Comparison of ENCODE assay signal across 24 cellular contexts in the genomic region with DNA sequence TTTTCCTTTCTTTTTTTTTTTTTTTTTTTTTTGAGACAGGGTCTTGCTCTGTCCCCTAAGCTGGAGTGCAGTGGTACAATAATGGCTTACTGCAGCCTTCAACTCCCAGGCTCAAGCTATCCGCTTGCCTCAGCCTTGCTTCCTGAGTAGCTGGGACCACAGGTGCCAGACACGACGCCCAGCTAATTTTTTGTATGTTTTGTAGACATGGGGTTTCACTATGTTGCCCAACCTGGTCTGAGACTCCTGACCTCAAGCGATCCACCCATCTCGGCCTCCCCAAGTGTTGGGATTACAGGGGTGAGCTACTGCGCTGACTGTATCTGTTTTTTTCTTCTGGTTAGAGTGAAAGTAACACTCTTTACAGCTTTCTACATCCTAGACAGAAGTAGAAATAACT.
DNase-seq lines count a peak whose midpoint lies in the region; ATAC-seq and TF ChIP-seq lines count a peak whose summit lies in the region.
"Had no signal": no experiment of that assay in that cellular context is flagged by ENCODE, and none has a peak within 500 bp of the region (broad histone marks: within the 10 kb centered on the region; RNA-seq: fewer than 3 reads in every experiment).

No MANE protein-coding gene starts in this region.

- no peak overlapping the region for H3K4me3 Mint-ChIP-seq in activated CD4-positive, alpha-beta T cell treated with anti-CD3 and anti-CD28 coated beads for 36 hours
- peak overlapping the region; percentile 36 for H3K4me3 Mint-ChIP-seq in T-helper 17 cell
- H3K4me3 Mint-ChIP-seq in naive thymus-derived CD4-positive, alpha-beta T cell = peak overlapping the region in 1 of 10 donors; percentile 33
- H3K4me3 Mint-ChIP-seq: activated CD4-positive, alpha-beta T cell treated with anti-CD3 and anti-CD28 coated beads, Interleukin-2, amount 10 ng/mL, durations not matched to agents 7 days and 5 days; CD4-positive, alpha-beta T cell; memory B cell had no signal

- H3K27me3 ChIP-seq in DND-41 (ENCODE audit: insufficient read depth, low read length, poor library complexity) (no peaks in the 10 kb centered on the region), Karpas-422 (ENCODE audit: low read length) (no peaks in the 10 kb centered on the region)
- no peaks in the 10 kb centered on the region for H3K27me3 ChIP-seq in naive thymus-derived CD4-positive, alpha-beta T cell (ENCODE audit: control insufficient read depth in 2 of 2, insufficient read depth in 2 of 2, low read length in 2 of 2)
- H3K27me3 ChIP-seq: gastroesophageal sphincter, tibial artery had no signal

- H3K36me3 ChIP-seq in DND-41 (ENCODE audit: insufficient read depth, low read length) (no peaks in the 10 kb centered on the region), Karpas-422 (ENCODE audit: insufficient read depth, low read length) (no peaks in the 10 kb centered on the region)
- no peaks in the 10 kb centered on the region for H3K36me3 ChIP-seq in naive thymus-derived CD4-positive, alpha-beta T cell (ENCODE audit: control insufficient read depth in 2 of 3, insufficient read depth in 3 of 3, low read length in 3 of 3)
- H3K36me3 ChIP-seq: gastroesophageal sphincter, tibial artery had no signal

- H3K9me3 ChIP-seq in DND-41 (ENCODE audit: insufficient read depth, low read length, severe bottlenecking) = no peaks in the 10 kb centered on the region
- no peaks in the 10 kb centered on the region for H3K9me3 ChIP-seq in T-helper 17 cell (ENCODE audit: control insufficient read depth, low read length, poor library complexity, severe bottlenecking)
- no peaks in the 10 kb centered on the region for H3K9me3 ChIP-seq in naive thymus-derived CD4-positive, alpha-beta T cell (ENCODE audit: control insufficient read depth in 2 of 3, low read length in 3 of 3)
- H3K9me3 ChIP-seq in Karpas-422 (ENCODE audit: low read length) = no peaks in the 10 kb centered on the region
- H3K9me3 ChIP-seq: gastroesophageal sphincter, psoas muscle, tibial artery had no signal

- H3K9me2 ChIP-seq in Karpas-422 (replicated peaks; ENCODE audit: insufficient read depth, low read length) = no peaks in the 10 kb centered on the region

- no peak for DNase-seq in activated CD4-positive, alpha-beta T cell treated with anti-CD3 and anti-CD28 coated beads for 36 hours
- no peak for DNase-seq in activated CD4-positive, alpha-beta T cell treated with anti-CD3 and anti-CD28 coated beads for 1 hour
- DNase-seq in DND-41 (peak; percentile 38), T-helper 17 cell (no peak), Karpas-422 (no peak), NCI-H2196 treated with DMSO at 0.1 percent for 48 hours (lab: John Stamatoyannopoulos, UW; ENCODE audit: unreplicated experiment) (no peak)
- DNase-seq in naive thymus-derived CD4-positive, alpha-beta T cell = no peak
- DNase-seq: activated CD4-positive, alpha-beta T cell treated with anti-CD3 and anti-CD28 coated beads, Interleukin-2, amount 10 ng/mL, durations not matched to agents 7 days and 5 days; activated naive CD8-positive, alpha-beta T cell treated with anti-CD3 and anti-CD28 coated beads, Interleukin-2, amount 10 ng/mL, durations not matched to agents 7 days and 5 days; AML-193; CD4-positive, alpha-beta T cell; central memory CD4-positive, alpha-beta T cell; DMS 273 treated with DMSO at 0.1 percent for 48 hours; GM23248; hippocampal formation; NCI-H2029 treated with DMSO at 0.1 percent for 48 hours; NCI-H748 treated with DMSO at 0.1 percent for 48 hours; occipital lobe; psoas muscle; tibial artery had no signal

- no peaks in the 10 kb centered on the region for H3K9me3 Mint-ChIP-seq in activated CD4-positive, alpha-beta T cell treated with anti-CD3 and anti-CD28 coated beads for 36 hours (ENCODE audit: low read depth)
- H3K9me3 Mint-ChIP-seq in naive thymus-derived CD4-positive, alpha-beta T cell = peaks cover 0 to 3% (median 0%) of the 10 kb centered on the region in 11 donors
- H3K9me3 Mint-ChIP-seq: CD4-positive, alpha-beta T cell; memory B cell had no signal

- no peak overlapping the region for H3K4me3 ChIP-seq in DND-41 (ENCODE audit: low read depth in 1 of 2, low read length in 2 of 2)
- no peak overlapping the region for H3K4me3 ChIP-seq in naive thymus-derived CD4-positive, alpha-beta T cell (ENCODE audit: low read length)
- H3K4me3 ChIP-seq in Karpas-422 (ENCODE audit: low read length) = no peak overlapping the region
- H3K4me3 ChIP-seq: gastroesophageal sphincter, GM23248, psoas muscle, tibial artery had no signal

- peaks cover 23% of the 10 kb centered on the region for H3K4me1 Mint-ChIP-seq in activated CD4-positive, alpha-beta T cell treated with anti-CD3 and anti-CD28 coated beads for 36 hours
- peaks cover 13% of the 10 kb centered on the region for H3K4me1 Mint-ChIP-seq in T-helper 17 cell
- H3K4me1 Mint-ChIP-seq in naive thymus-derived CD4-positive, alpha-beta T cell = peaks cover 4 to 27% (median 17%) of the 10 kb centered on the region in 7 donors
- H3K4me1 Mint-ChIP-seq: memory B cell had no signal

- intact Hi-C loops in activated CD4-positive, alpha-beta T cell treated with anti-CD3 and anti-CD28 coated beads for 36 hours (cut with DNase I, micrococcal nuclease) = no loop called here
- intact Hi-C loops in naive thymus-derived CD4-positive, alpha-beta T cell (cut with micrococcal nuclease) = no loop called here

- no peaks in the 10 kb centered on the region for H4K20me1 ChIP-seq in DND-41 (ENCODE audit: insufficient read depth, low read length)
- H4K20me1 ChIP-seq in Karpas-422 (ENCODE audit: insufficient read depth, low read depth, low read length) = no peaks in the 10 kb centered on the region

- CTCF ChIA-PET in activated CD4-positive, alpha-beta T cell treated with anti-CD3 and anti-CD28 coated beads for 36 hours (lab: Charles Lee) = interaction anchor here (0.9 kb wide), 2 partner anchors 288 to 315 kb away, joined by 3 read pairs; no protein-coding TSS in a partner anchor
- CTCF ChIA-PET in naive thymus-derived CD4-positive, alpha-beta T cell (lab: Charles Lee) = interaction anchor here (0.6 kb wide), 1 partner anchor 13 kb away, joined by 3 read pairs; no protein-coding TSS in a partner anchor

- peaks cover 32% of the 10 kb centered on the region for H3K4me1 ChIP-seq in DND-41 (ENCODE audit: insufficient read depth, low read length)
- peaks cover 0 to 4% of the 10 kb centered on the region in 2 donors for H3K4me1 ChIP-seq in naive thymus-derived CD4-positive, alpha-beta T cell (ENCODE audit: control insufficient read depth in 2 of 2, insufficient read depth in 2 of 2, low read length in 2 of 2)
- no peaks in the 10 kb centered on the region for H3K4me1 ChIP-seq in Karpas-422 (ENCODE audit: low read length)
- H3K4me1 ChIP-seq: psoas muscle had no signal

- no peaks in the 10 kb centered on the region for H3K27me3 Mint-ChIP-seq in activated CD4-positive, alpha-beta T cell treated with anti-CD3 and anti-CD28 coated beads for 36 hours
- no peaks in the 10 kb centered on the region for H3K27me3 Mint-ChIP-seq in T-helper 17 cell
- peaks cover 0 to 9% (median 0%) of the 10 kb centered on the region in 5 donors for H3K27me3 Mint-ChIP-seq in naive thymus-derived CD4-positive, alpha-beta T cell
- H3K27me3 Mint-ChIP-seq: activated naive CD8-positive, alpha-beta T cell treated with anti-CD3 and anti-CD28 coated beads, Interleukin-2, amount 10 ng/mL, durations not matched to agents 7 days and 5 days; CD4-positive, alpha-beta T cell; memory B cell had no signal

- no peak for ATAC-seq in activated CD4-positive, alpha-beta T cell treated with anti-CD3 and anti-CD28 coated beads for 36 hours
- ATAC-seq in DND-41 (ENCODE audit: insufficient read depth, low read depth) (no peak), T-helper 17 cell (no peak), HG03520 (IDR thresholded peaks at IDR 0.05; ENCODE audit: unreplicated experiment) (no peak)
- peak; percentile 46 for ATAC-seq in naive thymus-derived CD4-positive, alpha-beta T cell
- ATAC-seq: gastroesophageal sphincter, psoas muscle had no signal

- H3K27ac ChIP-seq in DND-41 (ENCODE audit: low read length) = peak overlapping the region; percentile 42; the same call in 1 of the 2 replicates
- no peak overlapping the region for H3K27ac ChIP-seq in naive thymus-derived CD4-positive, alpha-beta T cell (ENCODE audit: low read depth, low read length)
- no peak overlapping the region for H3K27ac ChIP-seq in Karpas-422 (ENCODE audit: low read length)
- H3K27ac ChIP-seq: gastroesophageal sphincter, GM23248, psoas muscle, RWPE1, tibial artery had no signal

- H3K27ac Mint-ChIP-seq in activated CD4-positive, alpha-beta T cell treated with anti-CD3 and anti-CD28 coated beads for 36 hours = peak overlapping the region; percentile 57
- no peak overlapping the region for H3K27ac Mint-ChIP-seq in T-helper 17 cell
- H3K27ac Mint-ChIP-seq in naive thymus-derived CD4-positive, alpha-beta T cell = no peak overlapping the region
- H3K27ac Mint-ChIP-seq: activated CD4-positive, alpha-beta T cell treated with anti-CD3 and anti-CD28 coated beads, Interleukin-2, amount 10 ng/mL, durations not matched to agents 7 days and 5 days; CD4-positive, alpha-beta T cell; memory B cell had no signal

- no peak overlapping the region for H2AFZ ChIP-seq in DND-41 (ENCODE audit: low read depth, low read length)
- no peak overlapping the region for H2AFZ ChIP-seq in Karpas-422 (ENCODE audit: low read length)

- H3K79me2 ChIP-seq in DND-41 (ENCODE audit: insufficient read depth, low read length) (no peaks in the 10 kb centered on the region), Karpas-422 (ENCODE audit: low read length) (no peaks in the 10 kb centered on the region)

- H3K9ac ChIP-seq in DND-41 (ENCODE audit: low read depth, low read length) (no peak overlapping the region), Karpas-422 (ENCODE audit: low read length) (no peak overlapping the region)
- H3K9ac ChIP-seq: GM23248 had no signal

- TF ChIP-seq CTCF in DND-41 (IDR thresholded peaks at IDR 0.05; ENCODE audit: borderline replicate concordance, extremely low read depth, low read length, poor library complexity, severe bottlenecking) = no peak

- H3K36me3 Mint-ChIP-seq in activated CD4-positive, alpha-beta T cell treated with anti-CD3 and anti-CD28 coated beads for 36 hours (ENCODE audit: low read depth) = peaks cover 2% of the 10 kb centered on the region
- H3K36me3 Mint-ChIP-seq in T-helper 17 cell (ENCODE audit: low read depth) = no peaks in the 10 kb centered on the region
- peaks cover 0 to 5% (median 0%) of the 10 kb centered on the region in 5 donors for H3K36me3 Mint-ChIP-seq in naive thymus-derived CD4-positive, alpha-beta T cell
- H3K36me3 Mint-ChIP-seq: memory B cell had no signal

- H3K4me2 ChIP-seq in DND-41 (ENCODE audit: insufficient read depth, low read length) (no peak overlapping the region), Karpas-422 (ENCODE audit: low read depth, low read length, poor library complexity, severe bottlenecking) (no peak overlapping the region)

- POLR2A ChIA-PET in activated CD4-positive, alpha-beta T cell treated with anti-CD3 and anti-CD28 coated beads for 36 hours (lab: Charles Lee) = interaction anchor here (0.7 kb wide), 1 partner anchor 203 kb away, joined by 3 read pairs; no protein-coding TSS in a partner anchor
- POLR2A ChIA-PET in naive thymus-derived CD4-positive, alpha-beta T cell (lab: Charles Lee) = no interaction called here
